ENCODE assay signal across 1 cellular context in the genomic region with DNA sequence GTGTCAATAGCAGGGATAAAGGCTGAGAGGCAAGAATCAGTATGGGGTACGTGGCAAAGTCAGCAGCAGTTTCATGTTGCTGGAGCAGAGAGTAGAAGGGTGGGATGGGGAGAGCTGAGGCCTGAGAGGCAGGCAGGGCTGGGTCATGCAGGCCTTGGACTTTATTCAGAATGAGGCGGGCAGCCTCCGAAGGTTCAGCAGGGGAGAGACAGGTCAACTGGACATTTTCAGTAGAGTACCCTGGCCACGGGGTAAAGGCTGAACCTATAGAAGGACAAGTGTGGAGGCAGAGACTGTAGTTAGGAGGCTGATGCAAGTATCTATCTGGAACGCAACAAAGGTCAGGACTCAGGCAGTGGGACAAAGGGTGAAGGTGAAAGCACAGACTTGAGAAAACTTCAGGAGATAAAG.
A peak's percentile ranks its signal among the peaks of the same experiment; 100 is the strongest.
TF ChIP-seq lines count a peak whose summit lies in the region.

No MANE protein-coding gene starts in this region.

TF ChIP-seq in HepG2, 621 proteins besides CTCF, POLR2A, EP300 and RAD21 (continued from another document):
- TF ChIP-seq, protein P1, sequence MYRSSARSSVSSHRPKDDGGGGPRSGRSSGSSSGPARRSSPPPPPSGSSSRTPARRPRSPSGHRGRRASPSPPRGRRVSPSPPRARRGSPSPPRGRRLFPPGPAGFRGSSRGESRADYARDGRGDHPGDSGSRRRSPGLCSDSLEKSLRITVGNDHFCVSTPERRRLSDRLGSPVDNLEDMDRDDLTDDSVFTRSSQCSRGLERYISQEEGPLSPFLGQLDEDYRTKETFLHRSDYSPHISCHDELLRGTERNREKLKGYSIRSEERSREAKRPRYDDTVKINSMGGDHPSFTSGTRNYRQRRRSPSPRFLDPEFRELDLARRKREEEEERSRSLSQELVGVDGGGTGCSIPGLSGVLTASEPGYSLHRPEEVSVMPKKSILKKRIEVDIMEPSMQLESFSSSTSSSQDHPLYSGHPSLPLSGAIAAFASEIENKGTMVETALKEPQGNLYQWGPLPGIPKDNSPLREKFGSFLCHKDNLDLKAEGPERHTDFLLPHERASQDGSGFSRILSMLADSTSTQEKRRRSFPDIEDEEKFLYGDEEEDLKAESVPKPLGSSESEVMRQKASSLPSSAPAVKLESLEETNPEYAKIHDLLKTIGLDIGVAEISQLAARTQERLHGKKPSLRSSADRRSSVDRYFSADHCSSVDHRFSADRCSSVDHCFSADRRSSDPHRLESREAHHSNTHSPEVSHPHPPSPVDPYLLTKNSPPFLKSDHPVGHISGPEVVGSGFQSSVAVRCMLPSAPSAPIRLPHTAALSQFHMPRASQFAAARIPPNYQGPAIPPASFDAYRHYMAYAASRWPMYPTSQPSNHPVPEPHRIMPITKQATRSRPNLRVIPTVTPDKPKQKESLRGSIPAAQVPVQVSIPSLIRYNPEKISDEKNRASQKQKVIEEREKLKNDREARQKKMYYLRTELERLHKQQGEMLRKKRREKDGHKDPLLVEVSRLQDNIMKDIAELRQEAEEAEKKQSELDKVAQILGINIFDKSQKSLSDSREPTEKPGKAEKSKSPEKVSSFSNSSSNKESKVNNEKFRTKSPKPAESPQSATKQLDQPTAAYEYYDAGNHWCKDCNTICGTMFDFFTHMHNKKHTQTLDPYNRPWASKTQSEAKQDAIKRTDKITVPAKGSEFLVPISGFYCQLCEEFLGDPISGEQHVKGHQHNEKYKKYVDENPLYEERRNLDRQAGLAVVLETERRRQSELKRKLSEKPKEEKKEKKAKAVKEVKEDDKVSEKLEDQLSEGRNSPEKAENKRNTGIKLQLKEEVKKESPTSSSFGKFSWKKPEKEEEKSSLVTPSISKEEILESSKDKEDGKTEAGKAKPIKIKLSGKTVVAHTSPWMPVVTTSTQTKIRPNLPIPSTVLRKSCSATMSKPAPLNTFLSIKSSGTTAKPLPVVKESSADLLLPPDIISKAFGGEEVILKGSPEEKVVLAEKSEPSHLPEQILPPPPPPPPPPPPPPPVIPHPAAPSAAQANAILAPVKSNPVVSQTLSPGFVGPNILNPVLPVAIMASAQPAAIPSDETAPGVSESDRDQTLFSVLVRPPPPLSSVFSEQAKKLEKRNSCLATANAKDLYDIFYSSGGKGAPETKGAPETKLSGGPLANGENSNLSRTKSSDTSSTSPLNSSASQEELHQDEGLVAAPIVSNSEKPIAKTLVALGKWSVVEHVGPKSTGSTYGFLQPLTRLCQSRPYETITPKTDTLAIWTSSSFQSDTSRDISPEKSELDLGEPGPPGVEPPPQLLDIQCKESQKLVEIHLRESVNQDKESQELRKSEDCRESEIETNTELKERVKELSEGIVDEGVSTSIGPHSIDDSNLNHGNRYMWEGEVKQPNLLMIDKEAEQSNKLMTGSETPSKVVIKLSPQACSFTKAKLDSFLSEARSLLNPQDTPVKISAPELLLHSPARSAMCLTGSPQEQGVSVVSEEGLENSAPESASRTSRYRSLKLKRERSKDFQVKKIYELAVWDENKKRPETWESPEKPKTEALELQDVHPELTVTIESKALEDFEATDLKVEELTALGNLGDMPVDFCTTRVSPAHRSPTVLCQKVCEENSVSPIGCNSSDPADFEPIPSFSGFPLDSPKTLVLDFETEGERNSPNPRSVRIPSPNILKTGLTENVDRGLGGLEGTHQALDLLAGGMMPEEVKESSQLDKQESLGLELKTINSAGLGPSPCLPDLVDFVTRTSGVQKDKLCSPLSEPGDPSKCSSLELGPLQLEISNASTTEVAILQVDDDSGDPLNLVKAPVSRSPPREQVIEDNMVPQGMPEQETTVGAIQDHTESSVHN (CRISPR knock-in tag; IDR thresholded peaks at IDR 0.05), result no peak
- TF ChIP-seq TRIM24 (CRISPR knock-in tag; IDR thresholded peaks at IDR 0.05) (0 out of 2 replicates have a peak, but pooled peaks have one; percentile 15), CENPX (CRISPR knock-in tag; IDR thresholded peaks at IDR 0.05) (no peak), ZNF292 (CRISPR knock-in tag; IDR thresholded peaks at IDR 0.05; ENCODE audit: borderline replicate concordance, low read depth) (peak; percentile 34; the same call in 1 of the 2 replicates), HDAC6 (IDR thresholded peaks at IDR 0.05; ENCODE audit: low read depth, low read length) (no peak), ZSCAN25 (CRISPR knock-in tag; IDR thresholded peaks at IDR 0.05) (peak; percentile 97), NONO (IDR thresholded peaks at IDR 0.05) (no peak), NONO (CRISPR knock-in tag; conservative IDR thresholded peaks at IDR 0.05) (no peak), NR2C2 (CRISPR knock-in tag; IDR thresholded peaks at IDR 0.05; ENCODE audit: borderline replicate concordance) (peak; percentile 27; the same call in 1 of the 2 replicates), REPIN1 (CRISPR knock-in tag; IDR thresholded peaks at IDR 0.05; ENCODE audit: borderline replicate concordance, low read depth) (peak; percentile 59; the same call in 1 of the 2 replicates), MZF1 (CRISPR knock-in tag; IDR thresholded peaks at IDR 0.05; ENCODE audit: borderline replicate concordance) (no peak), ZNF563 (CRISPR knock-in tag; IDR thresholded peaks at IDR 0.05) (no peak), NR2F1 (CRISPR knock-in tag; IDR thresholded peaks at IDR 0.05) (peak in 1 of 2 experiments; percentile 28; a peak in 1 of 4 replicates), SIN3A (IDR thresholded peaks at IDR 0.05; ENCODE audit: borderline replicate concordance, low read depth, low read length) (no peak), LCORL (IDR thresholded peaks at IDR 0.05) (no peak), LCORL (CRISPR knock-in tag; IDR thresholded peaks at IDR 0.05) (peak; percentile 21; the same call in 1 of the 2 replicates), HNF4G (IDR thresholded peaks at IDR 0.05; ENCODE audit: borderline replicate concordance, low read depth, low read length) (peak; percentile 57; the same call in 1 of the 2 replicates), HNF4G (CRISPR knock-in tag; IDR thresholded peaks at IDR 0.05; ENCODE audit: borderline replicate concordance, low read depth) (no peak), CHD2 (IDR thresholded peaks at IDR 0.05; ENCODE audit: low read depth, low read length) (no peak), NCOR1 (IDR thresholded peaks at IDR 0.05; ENCODE audit: borderline replicate concordance, low read length) (no peak), FOSL2 (CRISPR knock-in tag; IDR thresholded peaks at IDR 0.05) (no peak)
- TF ChIP-seq, protein P2, sequence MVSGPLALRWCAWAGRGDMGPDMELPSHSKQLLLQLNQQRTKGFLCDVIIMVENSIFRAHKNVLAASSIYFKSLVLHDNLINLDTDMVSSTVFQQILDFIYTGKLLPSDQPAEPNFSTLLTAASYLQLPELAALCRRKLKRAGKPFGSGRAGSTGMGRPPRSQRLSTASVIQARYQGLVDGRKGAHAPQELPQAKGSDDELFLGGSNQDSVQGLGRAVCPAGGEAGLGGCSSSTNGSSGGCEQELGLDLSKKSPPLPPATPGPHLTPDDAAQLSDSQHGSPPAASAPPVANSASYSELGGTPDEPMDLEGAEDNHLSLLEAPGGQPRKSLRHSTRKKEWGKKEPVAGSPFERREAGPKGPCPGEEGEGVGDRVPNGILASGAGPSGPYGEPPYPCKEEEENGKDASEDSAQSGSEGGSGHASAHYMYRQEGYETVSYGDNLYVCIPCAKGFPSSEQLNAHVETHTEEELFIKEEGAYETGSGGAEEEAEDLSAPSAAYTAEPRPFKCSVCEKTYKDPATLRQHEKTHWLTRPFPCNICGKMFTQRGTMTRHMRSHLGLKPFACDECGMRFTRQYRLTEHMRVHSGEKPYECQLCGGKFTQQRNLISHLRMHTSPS (CRISPR knock-in tag; IDR thresholded peaks at IDR 0.05; ENCODE audit: low read depth), result no peak
- TF ChIP-seq, protein P3, sequence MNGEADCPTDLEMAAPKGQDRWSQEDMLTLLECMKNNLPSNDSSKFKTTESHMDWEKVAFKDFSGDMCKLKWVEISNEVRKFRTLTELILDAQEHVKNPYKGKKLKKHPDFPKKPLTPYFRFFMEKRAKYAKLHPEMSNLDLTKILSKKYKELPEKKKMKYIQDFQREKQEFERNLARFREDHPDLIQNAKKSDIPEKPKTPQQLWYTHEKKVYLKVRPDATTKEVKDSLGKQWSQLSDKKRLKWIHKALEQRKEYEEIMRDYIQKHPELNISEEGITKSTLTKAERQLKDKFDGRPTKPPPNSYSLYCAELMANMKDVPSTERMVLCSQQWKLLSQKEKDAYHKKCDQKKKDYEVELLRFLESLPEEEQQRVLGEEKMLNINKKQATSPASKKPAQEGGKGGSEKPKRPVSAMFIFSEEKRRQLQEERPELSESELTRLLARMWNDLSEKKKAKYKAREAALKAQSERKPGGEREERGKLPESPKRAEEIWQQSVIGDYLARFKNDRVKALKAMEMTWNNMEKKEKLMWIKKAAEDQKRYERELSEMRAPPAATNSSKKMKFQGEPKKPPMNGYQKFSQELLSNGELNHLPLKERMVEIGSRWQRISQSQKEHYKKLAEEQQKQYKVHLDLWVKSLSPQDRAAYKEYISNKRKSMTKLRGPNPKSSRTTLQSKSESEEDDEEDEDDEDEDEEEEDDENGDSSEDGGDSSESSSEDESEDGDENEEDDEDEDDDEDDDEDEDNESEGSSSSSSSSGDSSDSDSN (CRISPR knock-in tag; IDR thresholded peaks at IDR 0.05), result no peak
- TF ChIP-seq, protein P4, sequence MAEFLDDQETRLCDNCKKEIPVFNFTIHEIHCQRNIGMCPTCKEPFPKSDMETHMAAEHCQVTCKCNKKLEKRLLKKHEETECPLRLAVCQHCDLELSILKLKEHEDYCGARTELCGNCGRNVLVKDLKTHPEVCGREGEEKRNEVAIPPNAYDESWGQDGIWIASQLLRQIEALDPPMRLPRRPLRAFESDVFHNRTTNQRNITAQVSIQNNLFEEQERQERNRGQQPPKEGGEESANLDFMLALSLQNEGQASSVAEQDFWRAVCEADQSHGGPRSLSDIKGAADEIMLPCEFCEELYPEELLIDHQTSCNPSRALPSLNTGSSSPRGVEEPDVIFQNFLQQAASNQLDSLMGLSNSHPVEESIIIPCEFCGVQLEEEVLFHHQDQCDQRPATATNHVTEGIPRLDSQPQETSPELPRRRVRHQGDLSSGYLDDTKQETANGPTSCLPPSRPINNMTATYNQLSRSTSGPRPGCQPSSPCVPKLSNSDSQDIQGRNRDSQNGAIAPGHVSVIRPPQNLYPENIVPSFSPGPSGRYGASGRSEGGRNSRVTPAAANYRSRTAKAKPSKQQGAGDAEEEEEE (CRISPR knock-in tag; IDR thresholded peaks at IDR 0.05; ENCODE audit: borderline replicate concordance), result no peak
- TF ChIP-seq, protein P5, sequence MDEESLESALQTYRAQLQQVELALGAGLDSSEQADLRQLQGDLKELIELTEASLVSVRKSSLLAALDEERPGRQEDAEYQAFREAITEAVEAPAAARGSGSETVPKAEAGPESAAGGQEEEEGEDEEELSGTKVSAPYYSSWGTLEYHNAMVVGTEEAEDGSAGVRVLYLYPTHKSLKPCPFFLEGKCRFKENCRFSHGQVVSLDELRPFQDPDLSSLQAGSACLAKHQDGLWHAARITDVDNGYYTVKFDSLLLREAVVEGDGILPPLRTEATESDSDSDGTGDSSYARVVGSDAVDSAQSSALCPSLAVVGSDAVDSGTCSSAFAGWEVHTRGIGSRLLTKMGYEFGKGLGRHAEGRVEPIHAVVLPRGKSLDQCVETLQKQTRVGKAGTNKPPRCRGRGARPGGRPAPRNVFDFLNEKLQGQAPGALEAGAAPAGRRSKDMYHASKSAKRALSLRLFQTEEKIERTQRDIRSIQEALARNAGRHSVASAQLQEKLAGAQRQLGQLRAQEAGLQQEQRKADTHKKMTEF (CRISPR knock-in tag; IDR thresholded peaks at IDR 0.05), result no peak
TF ChIP-seq in HepG2: peak in this region for 22.
